1 cellular context compared by ENCODE assay signal in the genomic region with DNA sequence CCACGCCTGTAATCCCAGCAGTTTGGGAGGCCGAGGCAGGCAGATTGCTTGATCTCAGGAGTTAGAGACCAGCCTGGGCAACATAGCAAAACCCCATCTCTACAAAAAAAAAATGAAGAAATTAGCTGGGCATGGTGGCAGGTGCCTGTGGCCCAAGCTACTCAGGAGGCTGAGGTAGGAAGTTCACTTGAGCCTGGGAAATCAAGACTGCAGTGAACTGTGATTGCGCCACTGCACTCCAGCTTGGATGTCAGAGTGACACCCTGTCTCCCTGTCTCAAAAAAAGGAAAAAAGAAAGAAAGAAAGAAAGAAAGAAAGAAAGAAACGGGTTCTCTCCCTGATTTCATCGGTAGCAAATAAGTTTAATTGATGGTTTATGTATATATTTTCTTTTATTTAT.
TF ChIP-seq lines count a peak whose summit lies in the region.

No MANE protein-coding gene starts in this region.

TF ChIP-seq in GM23338, 12 proteins besides CTCF, POLR2A, EP300 and RAD21:
- no peak for TF ChIP-seq ZNF114 (CRISPR knock-in tag; IDR thresholded peaks at IDR 0.05)
- no peak for TF ChIP-seq ZNF331 (CRISPR knock-in tag; IDR thresholded peaks at IDR 0.05; ENCODE audit: low read depth)
- no peak for TF ChIP-seq POLR2AphosphoS5 (IDR thresholded peaks at IDR 0.05; ENCODE audit: low read depth)
- TF ChIP-seq CREB1 (CRISPR knock-in tag; IDR thresholded peaks at IDR 0.05; ENCODE audit: low read depth) = no peak
- no peak for TF ChIP-seq JUNB (IDR thresholded peaks at IDR 0.05; ENCODE audit: unreplicated experiment)
- TF ChIP-seq EZH2phosphoT487 (IDR thresholded peaks at IDR 0.05; ENCODE audit: unreplicated experiment) = no peak
- no peak for TF ChIP-seq EZH2 (IDR thresholded peaks at IDR 0.05; ENCODE audit: low read depth, unreplicated experiment)
- TF ChIP-seq, protein P1, sequence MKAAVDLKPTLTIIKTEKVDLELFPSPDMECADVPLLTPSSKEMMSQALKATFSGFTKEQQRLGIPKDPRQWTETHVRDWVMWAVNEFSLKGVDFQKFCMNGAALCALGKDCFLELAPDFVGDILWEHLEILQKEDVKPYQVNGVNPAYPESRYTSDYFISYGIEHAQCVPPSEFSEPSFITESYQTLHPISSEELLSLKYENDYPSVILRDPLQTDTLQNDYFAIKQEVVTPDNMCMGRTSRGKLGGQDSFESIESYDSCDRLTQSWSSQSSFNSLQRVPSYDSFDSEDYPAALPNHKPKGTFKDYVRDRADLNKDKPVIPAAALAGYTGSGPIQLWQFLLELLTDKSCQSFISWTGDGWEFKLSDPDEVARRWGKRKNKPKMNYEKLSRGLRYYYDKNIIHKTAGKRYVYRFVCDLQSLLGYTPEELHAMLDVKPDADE (IDR thresholded peaks at IDR 0.05) = no peak
- no peak for TF ChIP-seq STAT1 (IDR thresholded peaks at IDR 0.05; ENCODE audit: unreplicated experiment)
- TF ChIP-seq, protein P2, sequence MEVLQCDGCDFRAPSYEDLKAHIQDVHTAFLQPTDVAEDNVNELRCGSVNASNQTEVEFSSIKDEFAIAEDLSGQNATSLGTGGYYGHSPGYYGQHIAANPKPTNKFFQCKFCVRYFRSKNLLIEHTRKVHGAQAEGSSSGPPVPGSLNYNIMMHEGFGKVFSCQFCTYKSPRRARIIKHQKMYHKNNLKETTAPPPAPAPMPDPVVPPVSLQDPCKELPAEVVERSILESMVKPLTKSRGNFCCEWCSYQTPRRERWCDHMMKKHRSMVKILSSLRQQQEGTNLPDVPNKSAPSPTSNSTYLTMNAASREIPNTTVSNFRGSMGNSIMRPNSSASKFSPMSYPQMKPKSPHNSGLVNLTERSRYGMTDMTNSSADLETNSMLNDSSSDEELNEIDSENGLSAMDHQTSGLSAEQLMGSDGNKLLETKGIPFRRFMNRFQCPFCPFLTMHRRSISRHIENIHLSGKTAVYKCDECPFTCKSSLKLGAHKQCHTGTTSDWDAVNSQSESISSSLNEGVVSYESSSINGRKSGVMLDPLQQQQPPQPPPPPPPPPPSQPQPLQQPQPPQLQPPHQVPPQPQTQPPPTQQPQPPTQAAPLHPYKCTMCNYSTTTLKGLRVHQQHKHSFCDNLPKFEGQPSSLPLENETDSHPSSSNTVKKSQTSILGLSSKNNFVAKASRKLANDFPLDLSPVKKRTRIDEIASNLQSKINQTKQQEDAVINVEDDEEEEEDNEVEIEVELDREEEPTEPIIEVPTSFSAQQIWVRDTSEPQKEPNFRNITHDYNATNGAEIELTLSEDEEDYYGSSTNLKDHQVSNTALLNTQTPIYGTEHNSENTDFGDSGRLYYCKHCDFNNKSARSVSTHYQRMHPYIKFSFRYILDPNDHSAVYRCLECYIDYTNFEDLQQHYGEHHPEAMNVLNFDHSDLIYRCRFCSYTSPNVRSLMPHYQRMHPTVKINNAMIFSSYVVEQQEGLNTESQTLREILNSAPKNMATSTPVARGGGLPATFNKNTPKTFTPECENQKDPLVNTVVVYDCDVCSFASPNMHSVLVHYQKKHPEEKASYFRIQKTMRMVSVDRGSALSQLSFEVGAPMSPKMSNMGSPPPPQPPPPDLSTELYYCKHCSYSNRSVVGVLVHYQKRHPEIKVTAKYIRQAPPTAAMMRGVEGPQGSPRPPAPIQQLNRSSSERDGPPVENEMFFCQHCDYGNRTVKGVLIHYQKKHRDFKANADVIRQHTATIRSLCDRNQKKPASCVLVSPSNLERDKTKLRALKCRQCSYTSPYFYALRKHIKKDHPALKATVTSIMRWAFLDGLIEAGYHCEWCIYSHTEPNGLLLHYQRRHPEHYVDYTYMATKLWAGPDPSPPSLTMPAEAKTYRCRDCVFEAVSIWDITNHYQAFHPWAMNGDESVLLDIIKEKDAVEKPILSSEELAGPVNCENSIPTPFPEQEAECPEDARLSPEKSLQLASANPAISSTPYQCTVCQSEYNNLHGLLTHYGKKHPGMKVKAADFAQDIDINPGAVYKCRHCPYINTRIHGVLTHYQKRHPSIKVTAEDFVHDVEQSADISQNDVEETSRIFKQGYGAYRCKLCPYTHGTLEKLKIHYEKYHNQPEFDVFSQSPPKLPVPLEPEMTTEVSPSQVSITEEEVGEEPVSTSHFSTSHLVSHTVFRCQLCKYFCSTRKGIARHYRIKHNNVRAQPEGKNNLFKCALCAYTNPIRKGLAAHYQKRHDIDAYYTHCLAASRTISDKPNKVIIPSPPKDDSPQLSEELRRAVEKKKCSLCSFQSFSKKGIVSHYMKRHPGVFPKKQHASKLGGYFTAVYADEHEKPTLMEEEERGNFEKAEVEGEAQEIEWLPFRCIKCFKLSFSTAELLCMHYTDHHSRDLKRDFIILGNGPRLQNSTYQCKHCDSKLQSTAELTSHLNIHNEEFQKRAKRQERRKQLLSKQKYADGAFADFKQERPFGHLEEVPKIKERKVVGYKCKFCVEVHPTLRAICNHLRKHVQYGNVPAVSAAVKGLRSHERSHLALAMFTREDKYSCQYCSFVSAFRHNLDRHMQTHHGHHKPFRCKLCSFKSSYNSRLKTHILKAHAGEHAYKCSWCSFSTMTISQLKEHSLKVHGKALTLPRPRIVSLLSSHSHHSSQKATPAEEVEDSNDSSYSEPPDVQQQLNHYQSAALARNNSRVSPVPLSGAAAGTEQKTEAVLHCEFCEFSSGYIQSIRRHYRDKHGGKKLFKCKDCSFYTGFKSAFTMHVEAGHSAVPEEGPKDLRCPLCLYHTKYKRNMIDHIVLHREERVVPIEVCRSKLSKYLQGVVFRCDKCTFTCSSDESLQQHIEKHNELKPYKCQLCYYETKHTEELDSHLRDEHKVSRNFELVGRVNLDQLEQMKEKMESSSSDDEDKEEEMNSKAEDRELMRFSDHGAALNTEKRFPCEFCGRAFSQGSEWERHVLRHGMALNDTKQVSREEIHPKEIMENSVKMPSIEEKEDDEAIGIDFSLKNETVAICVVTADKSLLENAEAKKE (CRISPR knock-in tag; IDR thresholded peaks at IDR 0.05) = no peak
- TF ChIP-seq, protein P3, sequence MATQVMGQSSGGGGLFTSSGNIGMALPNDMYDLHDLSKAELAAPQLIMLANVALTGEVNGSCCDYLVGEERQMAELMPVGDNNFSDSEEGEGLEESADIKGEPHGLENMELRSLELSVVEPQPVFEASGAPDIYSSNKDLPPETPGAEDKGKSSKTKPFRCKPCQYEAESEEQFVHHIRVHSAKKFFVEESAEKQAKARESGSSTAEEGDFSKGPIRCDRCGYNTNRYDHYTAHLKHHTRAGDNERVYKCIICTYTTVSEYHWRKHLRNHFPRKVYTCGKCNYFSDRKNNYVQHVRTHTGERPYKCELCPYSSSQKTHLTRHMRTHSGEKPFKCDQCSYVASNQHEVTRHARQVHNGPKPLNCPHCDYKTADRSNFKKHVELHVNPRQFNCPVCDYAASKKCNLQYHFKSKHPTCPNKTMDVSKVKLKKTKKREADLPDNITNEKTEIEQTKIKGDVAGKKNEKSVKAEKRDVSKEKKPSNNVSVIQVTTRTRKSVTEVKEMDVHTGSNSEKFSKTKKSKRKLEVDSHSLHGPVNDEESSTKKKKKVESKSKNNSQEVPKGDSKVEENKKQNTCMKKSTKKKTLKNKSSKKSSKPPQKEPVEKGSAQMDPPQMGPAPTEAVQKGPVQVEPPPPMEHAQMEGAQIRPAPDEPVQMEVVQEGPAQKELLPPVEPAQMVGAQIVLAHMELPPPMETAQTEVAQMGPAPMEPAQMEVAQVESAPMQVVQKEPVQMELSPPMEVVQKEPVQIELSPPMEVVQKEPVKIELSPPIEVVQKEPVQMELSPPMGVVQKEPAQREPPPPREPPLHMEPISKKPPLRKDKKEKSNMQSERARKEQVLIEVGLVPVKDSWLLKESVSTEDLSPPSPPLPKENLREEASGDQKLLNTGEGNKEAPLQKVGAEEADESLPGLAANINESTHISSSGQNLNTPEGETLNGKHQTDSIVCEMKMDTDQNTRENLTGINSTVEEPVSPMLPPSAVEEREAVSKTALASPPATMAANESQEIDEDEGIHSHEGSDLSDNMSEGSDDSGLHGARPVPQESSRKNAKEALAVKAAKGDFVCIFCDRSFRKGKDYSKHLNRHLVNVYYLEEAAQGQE (IDR thresholded peaks at IDR 0.05; ENCODE audit: unreplicated experiment) = no peak
- no peak for TF ChIP-seq NANOG (IDR thresholded peaks at IDR 0.05; ENCODE audit: borderline replicate concordance)
